ENCODE assay signal across 22 cellular contexts in the genomic region with DNA sequence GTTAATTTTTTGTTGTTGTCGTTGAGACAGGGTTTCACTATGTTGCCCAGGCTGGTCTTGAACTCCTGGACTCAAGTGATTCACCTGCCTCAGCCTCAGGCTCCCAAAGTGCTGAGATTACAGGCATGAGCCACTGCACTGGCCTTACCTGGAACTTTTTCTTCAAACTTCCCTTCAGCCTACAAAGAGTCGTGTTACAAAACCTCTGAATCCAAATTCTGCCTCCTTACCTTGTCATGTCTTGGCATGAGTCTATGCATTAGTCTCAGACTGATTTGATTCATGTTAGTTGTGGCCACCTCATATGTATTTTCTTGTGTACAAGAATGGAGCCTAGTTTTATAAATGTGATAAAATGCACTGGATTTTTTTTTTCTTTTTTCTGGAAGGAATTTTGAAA.
"Had no signal": no experiment of that assay in that cellular context is flagged by ENCODE, and none has a peak within 500 bp of the region (broad histone marks: within the 10 kb centered on the region; RNA-seq: fewer than 3 reads in every experiment).

No MANE protein-coding gene starts in this region.

- H3K9ac ChIP-seq: SK-N-SH had no signal

- H3K27ac ChIP-seq: RWPE1 had no signal

- DNase-seq: IMR-90, Karpas-422, KG1, MM.1S, NCI-H1092 treated with DMSO at 0.1 percent for 48 hours, NCI-H1436, NCI-H187, NCI-H2029, NCI-H2081 treated with DMSO at 0.1 percent for 48 hours, NCI-H2171, NCI-H226, NCI-H446, NCI-H510A, NCI-H524 treated with DMSO at 0.1 percent for 48 hours, NCI-H69, NCI-H774, SHP77, SK-N-SH, SW 1271 had no signal

- H3K4me2 ChIP-seq: SK-N-SH had no signal

- ATAC-seq: HepG2, Panc1 had no signal
